ENCODE assay signal across 8 cellular contexts in genomic region chr12:50103767-50104321, GRCh38. TPM values are rescaled to one million over a fixed set of nuclear protein-coding genes. Genes with fewer than 3 reads are reported as not detected.
A peak's percentile ranks its signal among the peaks of the same experiment; 100 is the strongest.
DNase-seq lines count a peak whose midpoint lies in the region; ATAC-seq and TF ChIP-seq lines count a peak whose summit lies in the region.

Gene GPD1, plus strand, starts transcription at chr12:50104008. Its CDS starts 43 bp downstream, at chr12:50104051.

- H3K27me3 ChIP-seq in liver (ENCODE audit: control insufficient read depth in 4 of 4, insufficient read depth in 4 of 4, low read length in 3 of 4) (no peaks in the 10 kb centered on the region), stomach smooth muscle (ENCODE audit: control insufficient read depth in 1 of 2, insufficient read depth in 2 of 2, low read length in 2 of 2) (no peaks in the 10 kb centered on the region)

- H3K4me1 ChIP-seq in liver (ENCODE audit: control insufficient read depth in 4 of 4, insufficient read depth in 4 of 4, low read length in 3 of 4): peaks cover 14 to 77% (median 56%) of the 10 kb centered on the region in 4 donors
- H3K4me1 ChIP-seq in stomach smooth muscle (ENCODE audit: control insufficient read depth, insufficient read depth, low read length): peaks cover 21% of the 10 kb centered on the region

- H3K9ac ChIP-seq in liver (ENCODE audit: low read depth in 1 of 2, low read length in 2 of 2): peak within 1 kb of the TSS; percentile 63 to 80
- peak within 1 kb of the TSS; percentile 29 to 37 for H3K9ac ChIP-seq in stomach smooth muscle (ENCODE audit: low read length in 2 of 2)

- peaks cover 0 to 19% (median 12%) of the 10 kb centered on the region in 4 donors for H3K36me3 ChIP-seq in liver (ENCODE audit: control insufficient read depth in 4 of 4, insufficient read depth in 3 of 4, low read depth in 1 of 4, low read length in 3 of 4)
- peaks cover 6 to 13% of the 10 kb centered on the region in 2 donors for H3K36me3 ChIP-seq in stomach smooth muscle (ENCODE audit: control insufficient read depth in 2 of 2, insufficient read depth in 2 of 2, low read length in 2 of 2)

- TF ChIP-seq RAD21 in liver (IDR thresholded peaks at IDR 0.05): peak; percentile 19 to 21

- H3K27ac ChIP-seq in liver (ENCODE audit: low read depth in 1 of 2, low read length in 2 of 2): peak within 1 kb of the TSS; percentile 84 to 94
- H3K27ac ChIP-seq in stomach smooth muscle (ENCODE audit: low read length): peak within 1 kb of the TSS; percentile 49

- WGBS in liver: 15% methylated on average over 13 of the region's 13 CpGs

- ATAC-seq in GM18867 (IDR thresholded peaks at IDR 0.05; ENCODE audit: unreplicated experiment): no peak
- no peak for ATAC-seq in GM19452 (IDR thresholded peaks at IDR 0.05; ENCODE audit: unreplicated experiment)

- H3K9me3 ChIP-seq in liver (ENCODE audit: control insufficient read depth in 4 of 4, low read length in 3 of 4): no peaks in the 10 kb centered on the region
- no peaks in the 10 kb centered on the region for H3K9me3 ChIP-seq in stomach smooth muscle (ENCODE audit: control insufficient read depth in 2 of 2, low read length in 2 of 2)

- DNase-seq in NCI-H748 (lab: John Stamatoyannopoulos, UW; ENCODE audit: unreplicated experiment): peak; percentile 52
- DNase-seq in NCI-H748 treated with DMSO at 0.1 percent for 48 hours (lab: John Stamatoyannopoulos, UW): no peak
- peak; percentile 88 for DNase-seq in NCI-H510A treated with DMSO at 0.1 percent for 48 hours (lab: John Stamatoyannopoulos, UW)
- DNase-seq in cerebellum (ENCODE audit: low spot score): peak; percentile 82

- peak within 1 kb of the TSS; percentile 45 to 79 (median 60) for H3K4me3 ChIP-seq in liver (ENCODE audit: low read depth in 1 of 3, low read length in 3 of 3)
- H3K4me3 ChIP-seq in stomach smooth muscle (ENCODE audit: low read length in 2 of 2): peak within 1 kb of the TSS; percentile 23 to 60

- peak; percentile 7 for TF ChIP-seq CTCF in liver (IDR thresholded peaks at IDR 0.05; ENCODE audit: low read depth, low read length, missing input control)

TF ChIP-seq in liver, 16 proteins besides CTCF, POLR2A, EP300 and RAD21:
- TF ChIP-seq HNF4A (conservative IDR thresholded peaks at IDR 0.05): peak; percentile 49 to 52
- no peak for TF ChIP-seq JUND (IDR thresholded peaks at IDR 0.05)
- TF ChIP-seq EGR1 (IDR thresholded peaks at IDR 0.05; ENCODE audit: low read depth in 2 of 2): peak in 1 of 2 donors; percentile 28
- TF ChIP-seq SP1 (IDR thresholded peaks at IDR 0.05): peak; percentile 62
- TF ChIP-seq FOXA1 (IDR thresholded peaks at IDR 0.05): no peak
- no peak for TF ChIP-seq HNF4G (IDR thresholded peaks at IDR 0.05)
- peak; percentile 95 for TF ChIP-seq TAF1 (conservative IDR thresholded peaks at IDR 0.05)
- peak; percentile 63 for TF ChIP-seq MAX (IDR thresholded peaks at IDR 0.05)
- peak; percentile 19 for TF ChIP-seq NR2F2 (IDR thresholded peaks at IDR 0.05)
- TF ChIP-seq ATF3 (IDR thresholded peaks at IDR 0.05): no peak
- TF ChIP-seq ZBTB33 (IDR thresholded peaks at IDR 0.05): no peak
- peak; percentile 87 for TF ChIP-seq REST (IDR thresholded peaks at IDR 0.05)
- TF ChIP-seq FOXA2 (IDR thresholded peaks at IDR 0.05): no peak
- TF ChIP-seq RXRA (IDR thresholded peaks at IDR 0.05): peak; percentile 48 to 52
- peak; percentile 89 for TF ChIP-seq YY1 (IDR thresholded peaks at IDR 0.05)
- TF ChIP-seq GABPA (IDR thresholded peaks at IDR 0.05 in 1 of 2, conservative IDR thresholded peaks at IDR 0.05 in 1 of 2): no peak
TF ChIP-seq in liver: peak in this region for 9.

RNA-seq across cellular contexts. Expression of gene GPD1, which starts in this region (rescaled TPM):
- total RNA-seq in cerebellum (1.7 TPM), liver (100 to 1,000 TPM in 1 of 2 donors, 10 to 100 TPM in 1; 12.0 to 323 TPM)
- polyA plus RNA-seq in liver: 100 to 1,000 TPM in 1 of 2 donors, 10 to 100 TPM in 1; 43.8 to 127 TPM
